In genomic region chr17:60606036-60606435, GRCh38 we compare ENCODE assay signal across 2 cellular contexts.
TF ChIP-seq lines count a peak whose summit lies in the region.

No MANE protein-coding gene starts in this region.

TF ChIP-seq in HEK293, 187 proteins besides CTCF, POLR2A, EP300 and RAD21:
- TF ChIP-seq ZFHX2 (tag by site-specific recombination; conservative IDR thresholded peaks at IDR 0.05) = no peak
- peak; percentile 36; the same call in 1 of the 2 replicates for TF ChIP-seq PRDM6 (tag by site-specific recombination; IDR thresholded peaks at IDR 0.05)

TF ChIP-seq in GM12878, 131 proteins besides CTCF, POLR2A, EP300 and RAD21:
- TF ChIP-seq SP1 (IDR thresholded peaks at IDR 0.05; ENCODE audit: low read depth, low read length) = no peak
- no peak for TF ChIP-seq GABPA (IDR thresholded peaks at IDR 0.05; ENCODE audit: low read depth)
- no peak for TF ChIP-seq YBX1 (IDR thresholded peaks at IDR 0.05)
